Comparison of ENCODE assay signal across 16 cellular contexts in the genomic region with DNA sequence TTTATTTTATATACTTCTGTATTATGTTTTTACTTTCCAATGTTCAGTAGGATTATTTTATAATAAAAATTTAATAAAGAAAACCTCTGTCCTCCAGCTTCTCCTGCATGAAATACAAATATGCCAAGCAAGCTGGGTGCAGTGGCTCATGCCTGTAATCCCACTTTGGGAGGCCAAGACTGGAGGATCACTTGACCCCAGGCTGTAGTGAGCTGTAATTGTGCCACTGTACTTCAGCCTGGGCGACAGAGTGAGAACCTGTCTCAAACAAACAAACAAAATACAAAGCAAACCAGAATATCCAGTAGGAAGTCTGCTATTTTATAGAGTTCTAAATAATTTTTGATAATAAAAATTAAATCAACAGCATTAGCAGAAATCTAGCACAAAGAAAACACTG.
A peak's percentile ranks its signal among the peaks of the same experiment; 100 is the strongest.
DNase-seq lines count a peak whose midpoint lies in the region; ATAC-seq and TF ChIP-seq lines count a peak whose summit lies in the region.
"Had no signal": no experiment of that assay in that cellular context is flagged by ENCODE, and none has a peak within 500 bp of the region (broad histone marks: within the 10 kb centered on the region; RNA-seq: fewer than 3 reads in every experiment).

No MANE protein-coding gene starts in this region.

- DNase-seq in DMS53 (lab: John Stamatoyannopoulos, UW) (peak; percentile 25), DMS53 treated with DMSO at 0.1 percent for 48 hours (lab: John Stamatoyannopoulos, UW; ENCODE audit: unreplicated experiment) (no peak), NCI-H2196 (lab: John Stamatoyannopoulos, UW; ENCODE audit: unreplicated experiment) (peak; percentile 57), NCI-H2196 treated with DMSO at 0.1 percent for 48 hours (lab: John Stamatoyannopoulos, UW; ENCODE audit: unreplicated experiment) (no peak), left lung (no peak)
- DNase-seq: AML-193, DND-41, GDM1, H7 had no signal

- no peaks in the 10 kb centered on the region for H3K36me3 ChIP-seq in left lung
- H3K36me3 ChIP-seq: BLaER1 had no signal

- H3K27ac ChIP-seq in left lung: no peak overlapping the region
- H3K27ac ChIP-seq: 22Rv1, BLaER1 had no signal

- no peaks in the 10 kb centered on the region for H3K27me3 ChIP-seq in left lung
- H3K27me3 ChIP-seq: BLaER1 had no signal

- intact Hi-C loops in left lung (cut with DNase I): no loop called here

- H3K4me1 ChIP-seq in left lung: peaks cover 0 to 2% of the 10 kb centered on the region in 2 donors

- H3K4me3 ChIP-seq in left lung: no peak overlapping the region
- H3K4me3 ChIP-seq: BLaER1, GM23338 had no signal

- no peak for TF ChIP-seq CTCF in left lung (IDR thresholded peaks at IDR 0.05)

- ATAC-seq in left lung (peak; percentile 35), HG03097 (IDR thresholded peaks at IDR 0.05; ENCODE audit: low FRiP score, unreplicated experiment) (no peak), HG03442 (IDR thresholded peaks at IDR 0.05; ENCODE audit: unreplicated experiment) (no peak), HG02588 (IDR thresholded peaks at IDR 0.05; ENCODE audit: unreplicated experiment) (no peak)
- ATAC-seq: GM23338, HepG2 had no signal

- H3K9me3 ChIP-seq in left lung: no peaks in the 10 kb centered on the region
- H3K9me3 ChIP-seq: BLaER1 had no signal

Comparison
In these comparisons a context has a peak if more than half of its experiments do, and no peak if none do; other contexts are left out.
1. DNase-seq: peak in DMS53 (single experiment) and NCI-H2196 (single experiment); none in DMS53 treated with DMSO at 0.1 percent for 48 hours (single experiment), NCI-H2196 treated with DMSO at 0.1 percent for 48 hours (single experiment) and left lung (0 of 2).